ENCODE assay signal across 1 cellular context in the genomic region with DNA sequence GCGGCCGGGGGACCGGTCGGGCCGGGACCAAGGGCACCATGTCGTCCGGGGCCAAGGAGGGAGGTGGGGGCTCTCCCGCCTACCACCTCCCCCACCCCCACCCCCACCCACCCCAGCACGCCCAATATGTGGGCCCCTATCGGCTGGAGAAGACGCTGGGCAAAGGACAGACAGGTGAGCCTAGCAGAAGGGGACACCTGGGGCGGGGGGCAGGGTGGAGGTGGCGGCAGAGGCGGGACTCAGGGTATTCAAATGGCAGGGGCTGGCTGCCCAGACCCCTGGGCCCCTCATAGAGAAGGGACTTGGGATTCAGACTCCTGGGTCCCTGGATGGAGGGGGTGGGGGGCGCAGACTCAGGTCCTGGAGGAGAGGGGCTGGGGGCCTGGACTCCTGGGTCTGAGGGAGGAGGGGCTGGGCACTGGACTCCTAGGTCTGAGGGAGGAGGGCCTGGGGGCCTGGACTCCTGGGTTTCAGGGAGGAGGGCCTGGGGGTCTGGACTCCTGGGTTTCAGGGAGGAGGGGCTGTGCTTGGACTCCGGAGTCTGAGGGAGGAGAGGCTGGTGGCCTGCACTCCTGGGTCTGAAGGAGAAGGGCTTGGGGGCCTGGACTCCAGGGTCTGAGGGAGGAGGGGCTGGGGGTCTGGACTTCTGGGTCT.
TF ChIP-seq lines count a peak whose summit lies in the region.

No MANE protein-coding gene starts in this region.

TF ChIP-seq in K562, 482 proteins besides CTCF, POLR2A, EP300 and RAD21:
- no peak for TF ChIP-seq TEAD4 (IDR thresholded peaks at IDR 0.05; ENCODE audit: low read length)
- no peak for TF ChIP-seq TEAD4 (CRISPR knock-in tag; IDR thresholded peaks at IDR 0.05; ENCODE audit: borderline replicate concordance)
- TF ChIP-seq, protein P1, sequence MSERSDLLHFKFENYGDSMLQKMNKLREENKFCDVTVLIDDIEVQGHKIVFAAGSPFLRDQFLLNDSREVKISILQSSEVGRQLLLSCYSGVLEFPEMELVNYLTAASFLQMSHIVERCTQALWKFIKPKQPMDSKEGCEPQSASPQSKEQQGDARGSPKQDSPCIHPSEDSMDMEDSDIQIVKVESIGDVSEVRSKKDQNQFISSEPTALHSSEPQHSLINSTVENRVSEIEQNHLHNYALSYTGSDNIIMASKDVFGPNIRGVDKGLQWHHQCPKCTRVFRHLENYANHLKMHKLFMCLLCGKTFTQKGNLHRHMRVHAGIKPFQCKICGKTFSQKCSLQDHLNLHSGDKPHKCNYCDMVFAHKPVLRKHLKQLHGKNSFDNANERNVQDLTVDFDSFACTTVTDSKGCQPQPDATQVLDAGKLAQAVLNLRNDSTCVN (CRISPR knock-in tag; IDR thresholded peaks at IDR 0.05), result no peak
- no peak for TF ChIP-seq TRIM24 (IDR thresholded peaks at IDR 0.05)
- TF ChIP-seq PHF8 (IDR thresholded peaks at IDR 0.05; ENCODE audit: borderline replicate concordance, low read length), result no peak
